ENCODE assay signal across 8 cellular contexts in the genomic region with DNA sequence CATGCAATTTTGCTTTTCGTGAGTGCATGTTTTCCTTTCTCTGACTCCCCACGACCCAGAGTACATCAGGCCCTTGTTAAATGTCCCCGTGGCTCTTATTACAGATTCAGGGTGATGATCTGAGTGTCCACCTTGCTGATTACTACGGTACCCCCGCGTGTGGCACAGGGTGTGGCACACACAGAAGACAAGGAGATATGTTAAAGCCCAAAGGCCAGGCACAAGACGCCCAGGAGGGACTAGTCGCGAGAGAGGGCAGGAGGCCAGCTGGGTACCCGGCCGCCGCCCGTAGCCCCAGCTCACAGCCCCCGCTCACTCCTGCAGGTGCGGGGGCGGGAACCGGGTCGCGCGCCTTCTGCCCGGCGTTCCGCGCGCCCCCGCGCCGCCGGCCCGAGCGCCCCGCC. TPM values are rescaled to one million over a fixed set of nuclear protein-coding genes. Genes with fewer than 3 reads are reported as not detected.
DNase-seq lines count a peak whose midpoint lies in the region; ATAC-seq and TF ChIP-seq lines count a peak whose summit lies in the region.

No MANE protein-coding gene starts in this region.

- H3K4me1 ChIP-seq in ES-I3 (ENCODE audit: insufficient read depth, low read length), result peaks cover 3% of the 10 kb centered on the region; the same call in 1 of the 2 replicates

- H3K9ac ChIP-seq in ES-I3 (ENCODE audit: low read depth, low read length), result peak overlapping the region; percentile 91

- H3K4me1 Mint-ChIP-seq in IgD-negative memory B cell (peaks cover 25 to 32% (median 31%) of the 10 kb centered on the region in 3 donors), nephron progenitor cell (peaks cover 27% of the 10 kb centered on the region)

- H3K36me3 Mint-ChIP-seq in IgD-negative memory B cell (peaks cover 4% of the 10 kb centered on the region), nephron progenitor cell (ENCODE audit: low read depth) (peaks cover 6% of the 10 kb centered on the region)

- H3K27me3 Mint-ChIP-seq in IgD-negative memory B cell, result no peaks in the 10 kb centered on the region
- H3K27me3 Mint-ChIP-seq in nephron progenitor cell (ENCODE audit: low read depth, poor library complexity), result peaks cover 27% of the 10 kb centered on the region

- H3K9me3 Mint-ChIP-seq in IgD-negative memory B cell (no peaks in the 10 kb centered on the region), nephron progenitor cell (peaks cover 16% of the 10 kb centered on the region)

- H3K27ac Mint-ChIP-seq in IgD-negative memory B cell (peak overlapping the region; percentile 86 to 94 (median 94)), nephron progenitor cell (no peak overlapping the region)

- TF ChIP-seq CTCF in nephron progenitor cell (IDR thresholded peaks at IDR 0.05), result no peak

- H3K4me3 Mint-ChIP-seq in IgD-negative memory B cell (peak overlapping the region; percentile 84 to 98 (median 94)), nephron progenitor cell (peak overlapping the region; percentile 94)

- DNase-seq in nephron progenitor cell (peak; percentile 82), left lobe of liver (ENCODE audit: low spot score) (no peak), cortex of kidney (lab: John Stamatoyannopoulos, UW) (no peak), D341Med (ENCODE audit: low spot score) (no peak), NCI-H2107 (lab: John Stamatoyannopoulos, UW) (no peak)

- H3K36me3 ChIP-seq in ES-I3 (ENCODE audit: insufficient read depth, low read length), result no peaks in the 10 kb centered on the region

- no peaks in the 10 kb centered on the region for H3K9me3 ChIP-seq in ES-I3 (ENCODE audit: control insufficient read depth, insufficient read depth, low read length)

- ATAC-seq in left lobe of liver, result no peak

- peak overlapping the region; percentile 51 for H3K27ac ChIP-seq in cingulate gyrus (ENCODE audit: low read depth, low read length)

RNA-seq across cellular contexts. Expression of gene EXOC6, which starts 0.3 kb away (rescaled TPM):
- 12.4 TPM for polyA plus RNA-seq in IgD-negative memory B cell
- total RNA-seq in left lobe of liver, result 4.9 TPM
